In genomic region chr7:155097338-155097737, GRCh38 we compare ENCODE assay signal across 21 cellular contexts. TPM values are rescaled to one million over a fixed set of nuclear protein-coding genes. Genes with fewer than 3 reads are reported as not detected.
DNase-seq lines count a peak whose midpoint lies in the region; ATAC-seq and TF ChIP-seq lines count a peak whose summit lies in the region.
"Had no signal": no experiment of that assay in that cellular context is flagged by ENCODE, and none has a peak within 500 bp of the region (broad histone marks: within the 10 kb centered on the region; RNA-seq: fewer than 3 reads in every experiment).

No MANE protein-coding gene starts in this region.

- intact Hi-C loops in mammary epithelial cell (cut with micrococcal nuclease) (no loop called here), MCF 10A (cut with micrococcal nuclease) (no loop called here), left colon (cut with DNase I, micrococcal nuclease) (no loop called here), ascending aorta (cut with DNase I) (no loop called here), left ventricle myocardium superior (cut with micrococcal nuclease) (no loop called here)

- H2AFZ ChIP-seq in mammary epithelial cell (ENCODE audit: low read depth, low read length), result no peak overlapping the region
- H2AFZ ChIP-seq: GM23338 had no signal

- no peak overlapping the region for H3K4me2 ChIP-seq in mammary epithelial cell (ENCODE audit: insufficient read depth, low read depth, low read length)
- H3K4me2 ChIP-seq: BLaER1, GM23338 had no signal

- dilution Hi-C loops in mammary epithelial cell (cut with HindIII; ENCODE audit: low sequenced_read_pairs), result no loop called here

- BruUV-seq in mammary epithelial cell (replicated peaks; lab: Mats Ljungman, UMichigan) (no TSS peak), MCF 10A (replicated peaks; lab: Mats Ljungman, UMichigan) (no TSS peak)

- TF ChIP-seq CTCF in mammary epithelial cell (conservative IDR thresholded peaks at IDR 0.05 in 1 of 2, IDR thresholded peaks at IDR 0.05 in 1 of 2; ENCODE audit: extremely low read depth in 1 of 2, insufficient read depth in 1 of 2, low read depth in 1 of 2, low read length in 2 of 2) (no peak), MCF 10A (IDR thresholded peaks at IDR 0.05; ENCODE audit: unreplicated experiment) (no peak), ascending aorta (IDR thresholded peaks at IDR 0.05) (no peak)

- no peaks in the 10 kb centered on the region for H3K79me2 ChIP-seq in mammary epithelial cell (ENCODE audit: insufficient read depth, low read length)

- no peaks in the 10 kb centered on the region for H4K20me1 ChIP-seq in mammary epithelial cell (ENCODE audit: insufficient read depth, low read length)
- H4K20me1 ChIP-seq: BLaER1 had no signal

- H3K9me3 ChIP-seq in mammary epithelial cell (replicated peaks; ENCODE audit: insufficient read depth, low read length) (no peaks in the 10 kb centered on the region), ascending aorta (no peaks in the 10 kb centered on the region)

- no peaks in the 10 kb centered on the region for H3K4me1 Mint-ChIP-seq in MCF 10A (ENCODE audit: insufficient read depth, unreplicated experiment)
- H3K4me1 Mint-ChIP-seq: CD14-positive monocyte; CD4-positive, alpha-beta memory T cell; GM23338 had no signal

- peaks cover 4% of the 10 kb centered on the region for H3K4me1 ChIP-seq in mammary epithelial cell (ENCODE audit: insufficient read depth, low read length)
- no peaks in the 10 kb centered on the region for H3K4me1 ChIP-seq in ascending aorta

- ATAC-seq in left colon (peak; percentile 59), HG02759 (IDR thresholded peaks at IDR 0.05; ENCODE audit: unreplicated experiment) (no peak), left ventricle myocardium superior (no peak)
- ATAC-seq: GM23338 had no signal

- in situ Hi-C loops in mammary epithelial cell (cut with MboI; ENCODE audit: low sequenced_read_pairs in 2 of 2), result no loop called here

- CTCF ChIA-PET in mammary epithelial cell (lab: Charles Lee; ENCODE audit: low non-redundant PET), result no interaction called here
- CTCF ChIA-PET in MCF 10A (lab: Yijun Ruan, JAX), result no interaction called here

- H3K9ac ChIP-seq in mammary epithelial cell (ENCODE audit: insufficient read depth, low read length), result no peak overlapping the region
- H3K9ac ChIP-seq: BLaER1 had no signal

- H3K36me3 ChIP-seq in mammary epithelial cell (ENCODE audit: insufficient read depth, low read length) (no peaks in the 10 kb centered on the region), ascending aorta (no peaks in the 10 kb centered on the region)
- H3K36me3 ChIP-seq: BLaER1 had no signal

- no peaks in the 10 kb centered on the region for H3K27me3 Mint-ChIP-seq in MCF 10A (ENCODE audit: insufficient read depth, unreplicated experiment)

- H3K4me3 ChIP-seq in mammary epithelial cell (replicated peaks in 1 of 3; ENCODE audit: insufficient read depth in 1 of 3, low read depth in 2 of 3, low read length in 3 of 3), result no peak overlapping the region
- no peak overlapping the region for H3K4me3 ChIP-seq in ascending aorta
- H3K4me3 ChIP-seq: BLaER1, GM23338 had no signal

- H3K36me3 Mint-ChIP-seq in MCF 10A (ENCODE audit: insufficient read depth, unreplicated experiment), result no peaks in the 10 kb centered on the region
- H3K36me3 Mint-ChIP-seq: CD14-positive monocyte; CD4-positive, alpha-beta memory T cell had no signal

- POLR2A ChIA-PET in MCF 10A (lab: Yijun Ruan, JAX), result no interaction called here

- DNase-seq in mammary epithelial cell, result peak; percentile 3
- DNase-seq in MCF 10A (ENCODE audit: unreplicated experiment), result no peak
- peak; percentile 7 for DNase-seq in NCI-H748 treated with DMSO at 0.1 percent for 48 hours (lab: John Stamatoyannopoulos, UW)
- no peak for DNase-seq in left colon
- DNase-seq in ascending aorta (ENCODE audit: low spot score in 2 of 2), result no peak
- DNase-seq in left ventricle myocardium superior, result no peak
- DNase-seq: 8988T; CD4-positive, alpha-beta memory T cell; DMS153; DMS79; GDM1; HCEC 1CT had no signal

- H3K27ac Mint-ChIP-seq in MCF 10A (ENCODE audit: low read depth, unreplicated experiment), result no peak overlapping the region
- H3K27ac Mint-ChIP-seq: CD14-positive monocyte; CD4-positive, alpha-beta memory T cell; GM23338 had no signal

- H3K27me3 ChIP-seq in mammary epithelial cell (ENCODE audit: insufficient read depth, low read length) (peaks cover 2% of the 10 kb centered on the region), ascending aorta (no peaks in the 10 kb centered on the region)
- H3K27me3 ChIP-seq: BLaER1 had no signal

- H3K9me3 Mint-ChIP-seq in MCF 10A (ENCODE audit: unreplicated experiment), result no peaks in the 10 kb centered on the region

- 0% methylated on average over 1 of the region's 3 CpGs for WGBS in mammary epithelial cell (ENCODE audit: low coverage, missing lambda C conversion rate)

- H3K27ac ChIP-seq in mammary epithelial cell (ENCODE audit: insufficient read depth, low read depth, low read length), result no peak overlapping the region
- H3K27ac ChIP-seq in ascending aorta, result no peak overlapping the region
- H3K27ac ChIP-seq: BLaER1, HL-60 had no signal

- no peak overlapping the region for H3K4me3 Mint-ChIP-seq in MCF 10A (ENCODE audit: unreplicated experiment)
- H3K4me3 Mint-ChIP-seq: CD14-positive monocyte; CD4-positive, alpha-beta memory T cell; GM23338 had no signal

RNA-seq across cellular contexts. Expression of gene HTR5A, which starts 27.2 kb away (rescaled TPM):
- total RNA-seq in mammary epithelial cell, result not detected
- polyA plus RNA-seq in mammary epithelial cell, result not detected
- polyA minus RNA-seq in mammary epithelial cell, result 0.16 TPM
- total RNA-seq in MCF 10A (2022), result not detected in 2 replicates
- total RNA-seq in left colon, result not detected
- not detected for total RNA-seq in ascending aorta
- total RNA-seq in left ventricle myocardium superior, result not detected
- total RNA-seq: A673; CD4-positive, alpha-beta memory T cell; Daoy; GM23338; HT1080 had no signal
- polyA plus RNA-seq: AG04450; CD14-positive monocyte; CD4-positive, alpha-beta memory T cell; GM23338 had no signal

Comparison
In these comparisons a context has a peak if more than half of its experiments do, and no peak if none do; other contexts are left out.
1. DNase-seq: peak in mammary epithelial cell (single experiment) and NCI-H748 treated with DMSO at 0.1 percent for 48 hours (single experiment); none in MCF 10A (single experiment), left colon (0 of 2), ascending aorta (0 of 2) and left ventricle myocardium superior (single experiment).